ENCODE assay signal across 28 cellular contexts in genomic region chr2:187493180-187493579, GRCh38.
"Had no signal": no experiment of that assay in that cellular context is flagged by ENCODE, and none has a peak within 500 bp of the region (broad histone marks: within the 10 kb centered on the region; RNA-seq: fewer than 3 reads in every experiment).

No MANE protein-coding gene starts in this region.

- H3K36me3 ChIP-seq: suprapubic skin, thoracic aorta, uterus, vagina had no signal

- H3K4me3 ChIP-seq: stomach, suprapubic skin, testis, thoracic aorta, thyroid gland, tibial artery, tibial nerve, upper lobe of left lung, upper lobe of right lung, uterus, vagina had no signal

- H3K9me3 Mint-ChIP-seq: stimulated activated naive CD8-positive, alpha-beta T cell treated with anti-CD3 and anti-CD28 coated beads, Interleukin-15, amount 100 ng/mL, for 72 hours had no signal

- H3K36me3 Mint-ChIP-seq: stimulated activated effector memory CD8-positive, alpha-beta T cell treated with anti-CD3 and anti-CD28 coated beads, Interleukin-12 subunit alpha, Interleukin-12 subunit beta, amount 100 ng/mL, for 72 hours; stimulated activated memory B cell treated with anti-CD40 and anti-IgM and Interleukin-4, amounts not matched to agents 10 μg/mL and 1 μg/mL and 100 μg/mL, for 72 hours had no signal

- H3K4me3 Mint-ChIP-seq: stimulated activated effector memory CD8-positive, alpha-beta T cell treated with anti-CD3 and anti-CD28 coated beads, Interleukin-12 subunit alpha, Interleukin-12 subunit beta, amount 100 ng/mL, for 72 hours; stimulated activated memory B cell treated with anti-CD40 and anti-IgM and Interleukin-4, amounts not matched to agents 10 μg/mL and 1 μg/mL and 100 μg/mL, for 72 hours; stimulated activated naive B cell treated with anti-CD40 and anti-IgM and Interleukin-4, amounts not matched to agents 10 μg/mL and 1 μg/mL and 100 μg/mL, for 72 hours; stimulated activated naive CD8-positive, alpha-beta T cell treated with anti-CD3 and anti-CD28 coated beads, Interleukin-15, amount 100 ng/mL, for 72 hours; stimulated activated naive CD8-positive, alpha-beta T cell treated with anti-CD3 and anti-CD28 coated beads, Interleukin-15, Interleukin-2, amounts not matched to agents 100 ng/mL and 50 ng/mL, for 24 hours; type B pancreatic cell had no signal

- H3K27me3 ChIP-seq: stomach, suprapubic skin, testis, thyroid gland, tibial artery, tibial nerve, upper lobe of left lung, upper lobe of right lung, uterus, vagina had no signal

- H3K4me1 Mint-ChIP-seq: stimulated activated effector memory CD8-positive, alpha-beta T cell treated with anti-CD3 and anti-CD28 coated beads, Interleukin-12 subunit alpha, Interleukin-12 subunit beta, amount 100 ng/mL, for 72 hours; stimulated activated memory B cell treated with anti-CD40 and anti-IgM and Interleukin-4, amounts not matched to agents 10 μg/mL and 1 μg/mL and 100 μg/mL, for 72 hours; stimulated activated naive B cell treated with anti-CD40 and anti-IgM and Interleukin-4, amounts not matched to agents 10 μg/mL and 1 μg/mL and 100 μg/mL, for 72 hours; stimulated activated naive CD8-positive, alpha-beta T cell treated with anti-CD3 and anti-CD28 coated beads, Interleukin-15, amount 100 ng/mL, for 72 hours had no signal

- H3K27ac ChIP-seq: stomach, suprapubic skin, testis, thoracic aorta, thyroid gland, tibial artery, tibial nerve, upper lobe of left lung, upper lobe of right lung, uterus, vagina had no signal

- H3K9me3 ChIP-seq: testis, thoracic aorta, thyroid gland, tibial artery, tibial nerve, upper lobe of left lung, upper lobe of right lung, uterus, vagina had no signal

- DNase-seq: stimulated activated CD4-positive, alpha-beta T cell treated with anti-CD3 and anti-CD28 coated beads, Interleukin-2, amount 100 ng/mL, for 48 hours; stimulated activated CD4-positive, alpha-beta T cell treated with anti-CD3 and anti-CD28 coated beads, Interleukin-4, amount 100 ng/mL, for 1 hour; stimulated activated CD4-positive, alpha-beta T cell treated with anti-CD3 and anti-CD28 coated beads, Interleukin-4, amount 100 ng/mL, for 24 hours; stimulated activated CD4-positive, alpha-beta T cell treated with anti-CD3 and anti-CD28 coated beads, Interleukin-4, amount 100 ng/mL, for 4 hours; stimulated activated CD8-positive, alpha-beta memory T cell treated with anti-CD3 and anti-CD28 coated beads, Interleukin-4, amount 100 ng/mL, for 48 hours; stimulated activated naive B cell treated with anti-CD40 and anti-IgM and Interleukin-4, amounts not matched to agents 10 μg/mL and 1 μg/mL and 100 μg/mL, for 72 hours; stimulated activated naive CD4-positive, alpha-beta T cell; stimulated activated naive CD4-positive, alpha-beta T cell treated with Interleukin-2 at 50 U/mL for 16 hours; stimulated activated naive CD8-positive, alpha-beta T cell treated with anti-CD3 and anti-CD28 coated beads, Interleukin-15, amount 100 ng/mL, for 72 hours; stimulated activated naive CD8-positive, alpha-beta T cell treated with anti-CD3 and anti-CD28 coated beads, Interleukin-15, Interleukin-2, amounts not matched to agents 100 U/mL and 50 U/mL, for 24 hours; stomach; substantia nigra; testis; thyroid gland; tibial artery; trophoblast cell; upper lobe of left lung; upper lobe of right lung; uterus had no signal

- FAIRE-seq: urothelium cell line had no signal

- H3K27me3 Mint-ChIP-seq: stimulated activated memory B cell treated with anti-CD40 and anti-IgM and Interleukin-4, amounts not matched to agents 10 μg/mL and 1 μg/mL and 100 μg/mL, for 72 hours; stimulated activated naive B cell treated with anti-CD40 and anti-IgM and Interleukin-4, amounts not matched to agents 10 μg/mL and 1 μg/mL and 100 μg/mL, for 72 hours; stimulated activated naive CD8-positive, alpha-beta T cell treated with anti-CD3 and anti-CD28 coated beads, Interleukin-15, amount 100 ng/mL, for 72 hours; stimulated activated naive CD8-positive, alpha-beta T cell treated with anti-CD3 and anti-CD28 coated beads, Interleukin-15, Interleukin-2, amounts not matched to agents 100 ng/mL and 50 ng/mL, for 24 hours; type B pancreatic cell had no signal

- H3K27ac Mint-ChIP-seq: stimulated activated effector memory CD8-positive, alpha-beta T cell treated with anti-CD3 and anti-CD28 coated beads, Interleukin-12 subunit alpha, Interleukin-12 subunit beta, amount 100 ng/mL, for 72 hours; stimulated activated memory B cell treated with anti-CD40 and anti-IgM and Interleukin-4, amounts not matched to agents 10 μg/mL and 1 μg/mL and 100 μg/mL, for 72 hours; stimulated activated naive B cell treated with anti-CD40 and anti-IgM and Interleukin-4, amounts not matched to agents 10 μg/mL and 1 μg/mL and 100 μg/mL, for 72 hours; stimulated activated naive CD8-positive, alpha-beta T cell treated with anti-CD3 and anti-CD28 coated beads, Interleukin-15, amount 100 ng/mL, for 72 hours; stimulated activated naive CD8-positive, alpha-beta T cell treated with anti-CD3 and anti-CD28 coated beads, Interleukin-15, Interleukin-2, amounts not matched to agents 100 ng/mL and 50 ng/mL, for 24 hours; type B pancreatic cell had no signal

- ATAC-seq: stimulated activated effector memory CD8-positive, alpha-beta T cell treated with anti-CD3 and anti-CD28 coated beads, Interleukin-12 subunit alpha, Interleukin-12 subunit beta, amount 100 ng/mL, for 72 hours; stimulated activated memory B cell treated with anti-CD40 and anti-IgM and Interleukin-4, amounts not matched to agents 10 μg/mL and 1 μg/mL and 100 μg/mL, for 72 hours; stimulated activated naive B cell treated with anti-CD40 and anti-IgM and Interleukin-4, amounts not matched to agents 10 μg/mL and 1 μg/mL and 100 μg/mL, for 72 hours; stimulated activated naive CD8-positive, alpha-beta T cell treated with anti-CD3 and anti-CD28 coated beads, Interleukin-15, amount 100 ng/mL, for 72 hours; stimulated activated naive CD8-positive, alpha-beta T cell treated with anti-CD3 and anti-CD28 coated beads, Interleukin-15, Interleukin-2, amounts not matched to agents 100 U/mL and 50 U/mL, for 24 hours; upper lobe of right lung had no signal

- H3K4me1 ChIP-seq: stomach, suprapubic skin, testis, thyroid gland, upper lobe of left lung, uterus, vagina had no signal
